In genomic region chr11:63839508-63840355, GRCh38 we compare ENCODE assay signal across 8 cellular contexts. TPM values are rescaled to one million over a fixed set of nuclear protein-coding genes. Genes with fewer than 3 reads are reported as not detected.
DNase-seq lines count a peak whose midpoint lies in the region; ATAC-seq, FAIRE-seq and TF ChIP-seq lines count a peak whose summit lies in the region.

No MANE protein-coding gene starts in this region.

- peaks cover 51 to 69% (median 66%) of the 10 kb centered on the region in 4 donors for H3K4me1 ChIP-seq in esophagus muscularis mucosa
- H3K4me1 ChIP-seq in neuron (ENCODE audit: insufficient read depth, low read length) = peaks cover 32% of the 10 kb centered on the region

- no peak overlapping the region for H2AFZ ChIP-seq in neuron (ENCODE audit: low read depth, low read length)

- no peaks in the 10 kb centered on the region for H3K9me3 ChIP-seq in esophagus muscularis mucosa
- no peaks in the 10 kb centered on the region for H3K9me3 ChIP-seq in neuron (ENCODE audit: low read length)

- H3K27me3 ChIP-seq in esophagus muscularis mucosa (no peaks in the 10 kb centered on the region), neuron (ENCODE audit: insufficient read depth, low read length) (no peaks in the 10 kb centered on the region)

- H3K4me3 ChIP-seq in esophagus muscularis mucosa (peak overlapping the region; percentile 89 to 96 (median 92)), neuron (ENCODE audit: low read length) (peak overlapping the region; percentile 78)

- no peak for TF ChIP-seq CTCF in esophagus muscularis mucosa (IDR thresholded peaks at IDR 0.05)

- H3K36me3 ChIP-seq in esophagus muscularis mucosa (peaks cover 0 to 19% (median 8%) of the 10 kb centered on the region in 4 donors), neuron (ENCODE audit: insufficient read depth, low read length) (peaks cover 6% of the 10 kb centered on the region)

- intact Hi-C loops in esophagus muscularis mucosa (cut with DNase I) = loop anchor here (2.0 to 5.0 kb wide), 2 partner anchors 33 to 313 kb away; no protein-coding TSS in a partner anchor

- ATAC-seq in GM18511 (IDR thresholded peaks at IDR 0.05; ENCODE audit: unreplicated experiment) = no peak

- WGBS in esophagus muscularis mucosa = 1% methylated on average over 38 of the region's 40 CpGs

- TF ChIP-seq EP300 in esophagus muscularis mucosa (IDR thresholded peaks at IDR 0.05) = no peak

- FAIRE-seq in H54 (lab: Jason Lieb, UNC) = no peak

- peak; percentile 23 for DNase-seq in NK-92 treated with Interleukin-12 subunit alpha and Interleukin-12 subunit beta, amount 100 ng/mL, for 24 hours (lab: John Stamatoyannopoulos, UW)
- no peak for DNase-seq in NK-92 (lab: John Stamatoyannopoulos, UW; ENCODE audit: unreplicated experiment)
- peak; percentile 71 for DNase-seq in KBM-7
- DNase-seq in activated CD4-positive, alpha-beta T cell treated with anti-CD3 and anti-CD28 coated beads, Interleukin-2, amount 50 U/mL, for 48 hours = peak; percentile 37 to 43
- no peak for DNase-seq in esophagus muscularis mucosa (ENCODE audit: extremely low spot score)
- DNase-seq in H54 (ENCODE audit: insufficient read length, low spot score) = no peak

- in situ Hi-C loops in KBM-7 (cut with MboI; ENCODE audit: low pct_unique_long_range_greater_than_20kb, low sequenced_read_pairs) = loop anchor here (10.0 kb wide), 1 partner anchor 55 kb away; no protein-coding TSS in a partner anchor

- peak overlapping the region; percentile 89 to 90 (median 90) for H3K27ac ChIP-seq in esophagus muscularis mucosa (replicated peaks in 1 of 4)

- TF ChIP-seq POLR2A in esophagus muscularis mucosa (IDR thresholded peaks at IDR 0.05; ENCODE audit: low read depth) (no peak), H54 (IDR thresholded peaks at IDR 0.05; ENCODE audit: low read depth, low read length) (no peak)

RNA-seq across cellular contexts. Expression of gene MARK2, which starts 0.8 kb away (rescaled TPM):
- 10 to 100 TPM; 21.5 to 38.1 (median 30.6) TPM for total RNA-seq in esophagus muscularis mucosa

RNA-seq across cellular contexts. Expression of gene SPINDOC, which starts 26.5 kb away (rescaled TPM):
- 10 to 100 TPM; 12.0 to 25.8 (median 18.6) TPM for total RNA-seq in esophagus muscularis mucosa

Comparison
In these comparisons a context has a peak if more than half of its experiments do, and no peak if none do; other contexts are left out.
1. DNase-seq: peak in NK-92 treated with Interleukin-12 subunit alpha and Interleukin-12 subunit beta, amount 100 ng/mL, for 24 hours (single experiment), KBM-7 (single experiment) and activated CD4-positive, alpha-beta T cell treated with anti-CD3 and anti-CD28 coated beads, Interleukin-2, amount 50 U/mL, for 48 hours (2 of 2); none in NK-92 (single experiment), esophagus muscularis mucosa (single experiment) and H54 (single experiment).